ENCODE assay signal across 10 cellular contexts in the genomic region with DNA sequence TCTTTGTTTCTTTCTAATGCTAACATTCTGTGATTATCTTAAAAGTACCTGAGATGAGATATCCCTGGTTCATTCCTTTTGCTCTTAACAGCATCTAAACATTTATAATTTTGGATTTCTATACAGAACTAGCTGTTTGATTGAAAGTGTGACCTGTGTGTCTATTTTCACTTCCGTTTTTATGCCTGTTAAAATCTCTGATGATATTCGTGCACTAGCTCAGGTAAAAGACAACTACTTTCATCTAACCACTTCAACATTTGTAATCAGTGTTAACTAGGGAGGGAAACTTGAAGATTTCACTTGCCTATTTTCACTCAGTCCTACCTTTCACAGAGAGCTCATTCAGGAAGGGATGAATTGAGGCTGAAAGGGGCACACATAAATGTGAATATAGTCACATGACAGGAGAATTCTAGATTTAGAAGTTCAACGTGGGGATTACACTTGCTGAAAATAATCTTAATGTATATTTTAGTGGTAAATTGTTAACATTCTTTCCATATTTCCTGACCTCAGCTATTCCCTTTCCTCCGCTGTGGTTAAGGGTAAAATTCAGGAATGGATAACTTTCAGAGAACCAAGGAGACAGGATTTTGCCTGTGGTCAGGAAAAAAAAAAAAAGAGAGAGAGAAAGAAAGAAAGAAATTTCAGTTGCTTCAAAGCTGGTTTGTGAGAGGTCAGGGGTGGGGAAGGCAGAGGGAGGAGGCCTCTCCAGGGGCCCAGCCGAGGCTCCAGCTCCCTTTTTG.
DNase-seq lines count a peak whose midpoint lies in the region; ATAC-seq and TF ChIP-seq lines count a peak whose summit lies in the region.
"Had no signal": no experiment of that assay in that cellular context is flagged by ENCODE, and none has a peak within 500 bp of the region (broad histone marks: within the 10 kb centered on the region; RNA-seq: fewer than 3 reads in every experiment).

No MANE protein-coding gene starts in this region.

- H3K4me1 Mint-ChIP-seq in brain, result peaks cover 52% of the 10 kb centered on the region

- no peak for TF ChIP-seq POLR2A in GM18505 (IDR thresholded peaks at IDR 0.05; ENCODE audit: borderline replicate concordance, extremely low read depth, insufficient read depth, insufficient read length)

- peak overlapping the region in 2 of 5 experiments; percentile 6 to 16 for H3K4me3 Mint-ChIP-seq in brain

- peak overlapping the region; percentile 8 to 74 (median 54) for H3K27ac Mint-ChIP-seq in brain

- DNase-seq in AG08396 (ENCODE audit: low spot score) (peak; percentile 53), HS-5 (ENCODE audit: low read depth) (peak; percentile 83), myocyte (ENCODE audit: low read depth) (peak; percentile 75), OCI-M2 (lab: John Stamatoyannopoulos, UW; ENCODE audit: unreplicated experiment) (no peak), COLO668 (lab: John Stamatoyannopoulos, UW; ENCODE audit: unreplicated experiment) (no peak), UCSD-AML1 (lab: John Stamatoyannopoulos, UW; ENCODE audit: unreplicated experiment) (no peak)
- DNase-seq: cortex of kidney, Right ventricle myocardium superior had no signal

- ATAC-seq in GM18505 (IDR thresholded peaks at IDR 0.05; ENCODE audit: unreplicated experiment), result no peak

- peaks cover 0 to 4% (median 0%) of the 10 kb centered on the region in 5 experiments for H3K9me3 Mint-ChIP-seq in brain

- no peaks in the 10 kb centered on the region for H3K36me3 Mint-ChIP-seq in brain

- no peak for TF ChIP-seq CTCF in brain (conservative IDR thresholded peaks at IDR 0.05)

- H3K27me3 Mint-ChIP-seq in brain, result peaks cover 4% of the 10 kb centered on the region

Comparison
In these comparisons a context has a peak if more than half of its experiments do, and no peak if none do; other contexts are left out.
1. DNase-seq: peak in AG08396 (single experiment), HS-5 (single experiment) and myocyte (single experiment); none in OCI-M2 (single experiment), COLO668 (single experiment) and UCSD-AML1 (single experiment).